In the genomic region with DNA sequence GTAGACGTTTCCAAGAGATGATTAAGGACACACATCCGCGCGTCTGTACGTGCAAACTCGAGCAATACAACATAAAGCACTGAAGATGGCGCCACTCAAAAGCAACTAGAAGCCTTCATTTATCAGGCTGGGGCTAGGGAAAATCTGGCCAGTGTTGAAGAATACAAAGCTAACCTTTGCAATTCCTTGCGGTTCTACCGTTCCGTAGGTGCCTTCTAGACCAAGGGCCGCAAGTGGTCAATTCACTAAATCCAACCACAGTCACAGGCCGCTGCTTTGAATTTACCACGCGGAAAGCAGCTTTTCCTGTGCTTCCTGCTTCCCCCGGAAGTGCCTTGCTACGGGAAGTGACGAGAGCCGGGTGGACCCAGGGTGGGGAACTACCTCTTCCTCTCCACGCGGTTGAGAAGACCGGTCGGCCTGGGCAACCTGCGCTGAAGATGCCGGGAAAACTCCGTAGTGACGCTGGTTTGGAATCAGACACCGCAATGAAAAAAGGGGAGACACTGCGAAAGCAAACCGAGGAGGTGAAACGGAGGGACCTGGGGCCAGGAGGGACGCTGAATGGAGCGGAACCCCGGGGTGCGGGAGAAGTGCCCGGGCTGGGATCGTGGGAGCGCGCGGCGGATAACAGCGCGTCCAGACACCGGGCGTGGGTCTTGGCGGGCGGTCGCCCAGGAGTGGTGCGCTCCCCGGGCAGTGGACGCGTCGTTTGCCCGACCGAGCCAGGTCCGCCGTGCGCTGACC, we compare ENCODE assay signal across 8 cellular contexts. TPM values are rescaled to one million over a fixed set of nuclear protein-coding genes. Genes with fewer than 3 reads are reported as not detected.
DNase-seq lines count a peak whose midpoint lies in the region; ATAC-seq and TF ChIP-seq lines count a peak whose summit lies in the region.

A gene (plus strand): TSS at position 385 of the 747 bp plus-strand sequence. CDS start 56 bp downstream, at position 441.

- no peaks in the 10 kb centered on the region for H3K9me3 ChIP-seq in MM.1S (replicated peaks; ENCODE audit: insufficient read depth, low read length)
- no peaks in the 10 kb centered on the region for H3K9me3 ChIP-seq in neuron (ENCODE audit: low read length)
- no peaks in the 10 kb centered on the region for H3K9me3 ChIP-seq in subcutaneous abdominal adipose tissue (ENCODE audit: control insufficient read depth in 5 of 5, low read length in 5 of 5)

- peak; percentile 71 for TF ChIP-seq CTCF in MM.1S (IDR thresholded peaks at IDR 0.05; ENCODE audit: low read length)
- peak; percentile 83 for TF ChIP-seq CTCF in foreskin keratinocyte (conservative IDR thresholded peaks at IDR 0.05)

- DNase-seq in GF-D8 (lab: John Stamatoyannopoulos, UW): peak; percentile 87
- DNase-seq in HCEC 1CT: peak; percentile 95
- DNase-seq in MM.1S: peak; percentile 95
- peak; percentile 70 for DNase-seq in SIG-M5 (lab: John Stamatoyannopoulos, UW)
- peak; percentile 84 for DNase-seq in activated gamma-delta T cell treated with Interleukin-2 at 50 U/mL for 16 hours
- peak; percentile 87 to 93 for DNase-seq in foreskin keratinocyte

- peaks cover 58% of the 10 kb centered on the region for H3K79me2 ChIP-seq in MM.1S (ENCODE audit: low read length)

- peak; percentile 91 for ATAC-seq in foreskin keratinocyte

- H3F3A ChIP-seq in MM.1S (ENCODE audit: insufficient read depth, low read length): peaks cover 16% of the 10 kb centered on the region

- H3K27me3 ChIP-seq in MM.1S (replicated peaks; ENCODE audit: insufficient read depth, low read length) (no peaks in the 10 kb centered on the region), foreskin keratinocyte (no peaks in the 10 kb centered on the region), neuron (ENCODE audit: insufficient read depth, low read length) (no peaks in the 10 kb centered on the region), subcutaneous abdominal adipose tissue (ENCODE audit: control insufficient read depth in 5 of 5, insufficient read depth in 4 of 5, low read length in 5 of 5) (no peaks in the 10 kb centered on the region)

- H3K9ac ChIP-seq in MM.1S (ENCODE audit: low read length): peak within 1 kb of the TSS; percentile 99
- H3K9ac ChIP-seq in subcutaneous abdominal adipose tissue (ENCODE audit: low read length in 5 of 5): peak within 1 kb of the TSS; percentile 94 to 100 (median 99)

- no peaks in the 10 kb centered on the region for H3K9me2 ChIP-seq in MM.1S (replicated peaks; ENCODE audit: insufficient read depth, low read length)

- peak within 1 kb of the TSS; percentile 100 for H3K4me3 ChIP-seq in MM.1S (ENCODE audit: low read length)
- peak within 1 kb of the TSS; percentile 87 for H3K4me3 ChIP-seq in neuron (ENCODE audit: low read length)
- H3K4me3 ChIP-seq in subcutaneous abdominal adipose tissue (ENCODE audit: low read depth in 1 of 5, low read length in 5 of 5): peak within 1 kb of the TSS; percentile 89 to 98 (median 97)

- H3K4me1 ChIP-seq in MM.1S (ENCODE audit: low read length): no peaks in the 10 kb centered on the region
- peaks cover 12% of the 10 kb centered on the region for H3K4me1 ChIP-seq in foreskin keratinocyte
- H3K4me1 ChIP-seq in neuron (ENCODE audit: insufficient read depth, low read length): peaks cover 7% of the 10 kb centered on the region
- H3K4me1 ChIP-seq in subcutaneous abdominal adipose tissue (ENCODE audit: control insufficient read depth in 5 of 5, insufficient read depth in 5 of 5, low read length in 5 of 5): peaks cover 7 to 25% (median 14%) of the 10 kb centered on the region in 5 donors

- peaks cover 24% of the 10 kb centered on the region for H4K20me1 ChIP-seq in MM.1S (ENCODE audit: insufficient read depth, low read length)

- H2AFZ ChIP-seq in MM.1S (ENCODE audit: low read length): peak within 1 kb of the TSS; percentile 85
- H2AFZ ChIP-seq in neuron (ENCODE audit: low read depth, low read length): peak within 1 kb of the TSS; percentile 87

- peak within 1 kb of the TSS; percentile 81 for H3K4me2 ChIP-seq in MM.1S (ENCODE audit: low read depth, low read length)

- peak within 1 kb of the TSS; percentile 86 for H3K27ac ChIP-seq in MM.1S (ENCODE audit: low read length)
- peak within 1 kb of the TSS; percentile 81 for H3K27ac ChIP-seq in foreskin keratinocyte
- H3K27ac ChIP-seq in subcutaneous abdominal adipose tissue (ENCODE audit: low read depth, low read length): peak within 1 kb of the TSS; percentile 100

- peaks cover 13% of the 10 kb centered on the region for H3K36me3 ChIP-seq in MM.1S (replicated peaks; ENCODE audit: insufficient read depth, low read length)
- peaks cover 14% of the 10 kb centered on the region for H3K36me3 ChIP-seq in neuron (ENCODE audit: insufficient read depth, low read length)
- H3K36me3 ChIP-seq in subcutaneous abdominal adipose tissue (ENCODE audit: control insufficient read depth in 5 of 5, insufficient read depth in 5 of 5, low read length in 5 of 5): peaks cover 5 to 18% (median 7%) of the 10 kb centered on the region in 5 donors

RNA-seq across cellular contexts. Expression of the gene that starts here (rescaled TPM):
- total RNA-seq in foreskin keratinocyte: 125 and 149 TPM in 2 replicates
- polyA plus RNA-seq in foreskin keratinocyte: 37.7 and 51.4 TPM in 2 replicates

Comparison
In these comparisons a context has a peak if more than half of its experiments do, and no peak if none do; other contexts are left out.
1. Peak in every context shown above with its lines: DNase-seq, ATAC-seq, H3K4me3 ChIP-seq and H3K27ac ChIP-seq.